8 cellular contexts compared by ENCODE assay signal in the genomic region with DNA sequence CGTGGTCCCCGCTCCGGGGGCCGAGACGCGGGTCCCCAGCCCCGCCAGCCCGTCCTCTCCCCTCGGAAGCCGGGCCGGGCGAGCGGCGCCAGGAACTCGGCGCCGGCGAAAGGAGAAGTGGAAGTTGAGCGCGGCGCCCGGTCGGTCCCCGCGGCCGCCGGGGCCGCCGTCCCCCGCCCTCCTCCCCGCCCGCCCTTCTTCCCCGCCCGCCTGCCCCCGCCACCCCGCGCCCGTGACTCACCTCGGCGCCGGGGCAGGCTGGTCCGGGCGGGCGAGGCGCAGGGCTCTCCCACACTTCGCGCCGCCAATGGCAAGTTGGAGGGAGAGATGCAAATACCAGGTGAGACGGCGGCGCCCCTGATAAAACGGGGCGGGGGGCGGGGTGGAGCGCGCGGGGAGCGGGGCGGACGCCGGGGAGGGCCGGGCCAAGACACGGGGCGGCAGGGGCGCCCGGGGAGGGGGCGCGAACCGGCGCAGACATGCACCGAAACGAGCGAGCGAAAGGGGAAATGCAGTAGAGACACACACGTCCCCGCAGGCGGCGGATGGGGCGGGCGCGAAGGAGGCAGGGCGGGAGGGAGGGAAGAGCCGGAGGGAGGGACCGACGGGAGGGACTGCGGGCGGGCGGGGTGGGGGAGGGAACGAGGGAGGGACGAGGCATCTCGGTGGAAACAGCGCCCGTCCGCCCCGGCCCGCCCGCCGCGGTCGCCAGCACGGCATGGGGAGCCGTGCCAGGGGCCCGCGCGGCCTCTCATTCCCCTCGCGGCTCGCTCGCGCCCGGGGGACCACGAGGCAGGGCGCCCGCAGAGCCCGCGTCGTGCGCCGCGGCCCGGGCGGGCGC. TPM values are rescaled to one million over a fixed set of nuclear protein-coding genes. Genes with fewer than 3 reads are reported as not detected.
A peak's percentile ranks its signal among the peaks of the same experiment; 100 is the strongest.
DNase-seq lines count a peak whose midpoint lies in the region; ATAC-seq and TF ChIP-seq lines count a peak whose summit lies in the region.

Gene ELF4, minus strand, starts transcription at position 119 of the 841 bp plus-strand sequence. CDS start 29,167 bp downstream, outside the sequence.

- H3K9me3 ChIP-seq in ES-I3 (ENCODE audit: control insufficient read depth, insufficient read depth, low read length) (no peaks in the 10 kb centered on the region), mononuclear cell (ENCODE audit: low read depth, low read length) (no peaks in the 10 kb centered on the region), thoracic aorta (no peaks in the 10 kb centered on the region)

- no peak for TF ChIP-seq CTCF in thoracic aorta (IDR thresholded peaks at IDR 0.05)

- no peaks in the 10 kb centered on the region for H3K9me3 Mint-ChIP-seq in effector memory CD8-positive, alpha-beta T cell

- H3K4me1 ChIP-seq in ES-I3 (ENCODE audit: insufficient read depth, low read length) (peaks cover 23% of the 10 kb centered on the region; the same call in 1 of the 2 replicates), mononuclear cell (ENCODE audit: insufficient read depth, low read length) (peaks cover 44% of the 10 kb centered on the region), thoracic aorta (ENCODE audit: control insufficient read depth in 1 of 2, low read depth in 2 of 2) (peaks cover 0 to 26% of the 10 kb centered on the region in 2 donors)

- ATAC-seq in effector memory CD8-positive, alpha-beta T cell (replicated peaks), result peak; percentile 76
- ATAC-seq in thoracic aorta (ENCODE audit: insufficient number of reproducible peaks, low FRiP score, low read depth), result peak; percentile 82

- peaks cover 20 to 27% of the 10 kb centered on the region in 2 donors for H3K4me1 Mint-ChIP-seq in effector memory CD8-positive, alpha-beta T cell (ENCODE audit: low read depth in 2 of 2)

- peak within 1 kb of the TSS; percentile 61 for H3K9ac ChIP-seq in ES-I3 (ENCODE audit: low read depth, low read length)

- H3K27me3 ChIP-seq in mononuclear cell (ENCODE audit: insufficient read depth, low read length) (no peaks in the 10 kb centered on the region), thoracic aorta (replicated peaks; ENCODE audit: insufficient read depth) (no peaks in the 10 kb centered on the region)

- H3K4me3 ChIP-seq in mononuclear cell (ENCODE audit: low read length) (peak within 1 kb of the TSS; percentile 61), thoracic aorta (peak within 1 kb of the TSS; percentile 87)

- H3K27ac ChIP-seq in thoracic aorta, result peak within 1 kb of the TSS; percentile 88

- H3K36me3 ChIP-seq in ES-I3 (ENCODE audit: insufficient read depth, low read length) (no peaks in the 10 kb centered on the region), thoracic aorta (no peaks in the 10 kb centered on the region)

- H3K27me3 Mint-ChIP-seq in effector memory CD8-positive, alpha-beta T cell, result no peaks in the 10 kb centered on the region

- H3K36me3 Mint-ChIP-seq in effector memory CD8-positive, alpha-beta T cell (ENCODE audit: insufficient read depth), result peaks cover 22% of the 10 kb centered on the region

- DNase-seq in H4 (ENCODE audit: low spot score), result peak; percentile 44
- peak; percentile 26 for DNase-seq in NCI-H2171 (lab: John Stamatoyannopoulos, UW)
- DNase-seq in activated CD4-positive, alpha-beta T cell treated with anti-CD3 and anti-CD28 coated beads, Interleukin-2, amount 50 U/mL, for 4 hours, result peak; percentile 52 to 58
- peak; percentile 37 to 43 (median 38) for DNase-seq in effector memory CD8-positive, alpha-beta T cell
- DNase-seq in thoracic aorta (ENCODE audit: low spot score), result no peak
- no peak for DNase-seq in retina

- H3K27ac Mint-ChIP-seq in effector memory CD8-positive, alpha-beta T cell, result peak within 1 kb of the TSS; percentile 41 to 89

- H3K4me3 Mint-ChIP-seq in effector memory CD8-positive, alpha-beta T cell, result peak within 1 kb of the TSS; percentile 90 to 93

RNA-seq across cellular contexts. Expression of gene ELF4, which starts in this region (rescaled TPM):
- total RNA-seq in H4 (2014; rRNA removed; shearing (Covaris generic)), result 11.4 and 11.9 TPM in 2 replicates
- total RNA-seq in mononuclear cell (52.1 TPM), thoracic aorta (10 to 100 TPM; 11.1 to 16.9 TPM)

Comparison
In these comparisons a context has a peak if more than half of its experiments do, and no peak if none do; other contexts are left out.
1. DNase-seq: peak in H4 (single experiment), NCI-H2171 (single experiment), activated CD4-positive, alpha-beta T cell treated with anti-CD3 and anti-CD28 coated beads, Interleukin-2, amount 50 U/mL, for 4 hours (2 of 2) and effector memory CD8-positive, alpha-beta T cell (3 of 3); none in thoracic aorta (single experiment) and retina (single experiment).